Comparison of ENCODE assay signal across 1 cellular context in the genomic region with DNA sequence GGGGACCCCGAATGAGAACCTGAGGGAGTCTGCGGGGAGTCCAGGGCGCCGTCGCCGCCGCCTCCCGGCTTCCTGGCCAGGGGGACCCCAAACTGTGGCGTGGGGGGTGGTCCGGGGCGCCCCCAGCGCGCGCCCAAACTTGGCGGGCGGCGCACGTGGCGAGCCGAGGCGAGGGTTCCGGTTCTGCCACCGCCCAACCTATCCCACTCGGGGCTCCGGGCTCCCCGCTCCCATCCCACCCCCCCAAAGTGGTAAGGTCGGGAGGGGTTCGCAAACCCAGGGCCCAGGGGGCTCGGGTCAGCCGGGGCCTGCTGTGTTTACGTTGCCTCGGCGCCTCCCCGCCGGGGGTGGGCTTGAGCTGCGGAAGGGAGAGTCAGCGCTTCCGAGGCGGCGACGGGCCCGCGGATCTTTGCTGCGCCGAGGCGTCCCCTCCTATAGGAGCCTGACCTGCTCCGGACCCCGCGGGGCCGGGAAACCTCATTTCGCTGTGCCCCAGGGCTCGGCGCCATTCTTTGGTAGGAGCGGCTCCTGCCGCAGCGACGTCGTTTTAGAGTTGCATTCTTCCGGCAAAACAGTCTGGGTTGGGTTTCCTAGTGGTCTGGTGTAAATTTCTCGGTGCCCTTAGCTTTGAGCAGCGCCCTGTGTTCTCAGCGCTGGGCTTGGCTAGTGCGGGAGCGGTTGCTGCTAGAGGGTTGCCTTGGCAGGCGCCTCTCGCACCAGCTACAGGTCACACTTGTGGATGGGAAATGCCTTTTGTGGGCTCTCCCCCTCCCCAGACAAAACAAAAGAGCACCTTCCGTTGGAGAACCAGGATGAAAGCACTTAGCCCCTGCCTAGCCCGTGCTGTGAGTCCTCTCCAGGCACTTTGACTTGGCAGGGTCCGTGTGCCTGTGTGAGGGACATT.
TF ChIP-seq lines count a peak whose summit lies in the region.

No MANE protein-coding gene starts in this region.

TF ChIP-seq in GM12878, 131 proteins besides CTCF, POLR2A, EP300 and RAD21:
- peak in 1 of 2 experiments; percentile 75; a peak in 1 of 4 replicates for TF ChIP-seq BHLHE40 (IDR thresholded peaks at IDR 0.05; ENCODE audit: borderline replicate concordance in 1 of 2, low read depth in 2 of 2, low read length in 1 of 2)
- TF ChIP-seq, protein P1, sequence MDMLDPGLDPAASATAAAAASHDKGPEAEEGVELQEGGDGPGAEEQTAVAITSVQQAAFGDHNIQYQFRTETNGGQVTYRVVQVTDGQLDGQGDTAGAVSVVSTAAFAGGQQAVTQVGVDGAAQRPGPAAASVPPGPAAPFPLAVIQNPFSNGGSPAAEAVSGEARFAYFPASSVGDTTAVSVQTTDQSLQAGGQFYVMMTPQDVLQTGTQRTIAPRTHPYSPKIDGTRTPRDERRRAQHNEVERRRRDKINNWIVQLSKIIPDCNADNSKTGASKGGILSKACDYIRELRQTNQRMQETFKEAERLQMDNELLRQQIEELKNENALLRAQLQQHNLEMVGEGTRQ (IDR thresholded peaks at IDR 0.05; ENCODE audit: borderline replicate concordance, low read depth, low read length): no peak
- TF ChIP-seq, protein P2, sequence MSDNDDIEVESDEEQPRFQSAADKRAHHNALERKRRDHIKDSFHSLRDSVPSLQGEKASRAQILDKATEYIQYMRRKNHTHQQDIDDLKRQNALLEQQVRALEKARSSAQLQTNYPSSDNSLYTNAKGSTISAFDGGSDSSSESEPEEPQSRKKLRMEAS (IDR thresholded peaks at IDR 0.05; ENCODE audit: low read depth, low read length): peak; percentile 53; the same call in 1 of the 2 replicates
- TF ChIP-seq BACH1 (IDR thresholded peaks at IDR 0.05; ENCODE audit: borderline replicate concordance): no peak
- no peak for TF ChIP-seq FOXM1 (IDR thresholded peaks at IDR 0.05; ENCODE audit: low read depth, low read length)
- peak; percentile 42; the same call in 1 of the 2 replicates for TF ChIP-seq POLR2AphosphoS5 (IDR thresholded peaks at IDR 0.05; ENCODE audit: low read length)
- peak; percentile 86; the same call in 1 of the 2 replicates for TF ChIP-seq MXI1 (IDR thresholded peaks at IDR 0.05; ENCODE audit: low read depth, low read length)
- TF ChIP-seq, protein P3, sequence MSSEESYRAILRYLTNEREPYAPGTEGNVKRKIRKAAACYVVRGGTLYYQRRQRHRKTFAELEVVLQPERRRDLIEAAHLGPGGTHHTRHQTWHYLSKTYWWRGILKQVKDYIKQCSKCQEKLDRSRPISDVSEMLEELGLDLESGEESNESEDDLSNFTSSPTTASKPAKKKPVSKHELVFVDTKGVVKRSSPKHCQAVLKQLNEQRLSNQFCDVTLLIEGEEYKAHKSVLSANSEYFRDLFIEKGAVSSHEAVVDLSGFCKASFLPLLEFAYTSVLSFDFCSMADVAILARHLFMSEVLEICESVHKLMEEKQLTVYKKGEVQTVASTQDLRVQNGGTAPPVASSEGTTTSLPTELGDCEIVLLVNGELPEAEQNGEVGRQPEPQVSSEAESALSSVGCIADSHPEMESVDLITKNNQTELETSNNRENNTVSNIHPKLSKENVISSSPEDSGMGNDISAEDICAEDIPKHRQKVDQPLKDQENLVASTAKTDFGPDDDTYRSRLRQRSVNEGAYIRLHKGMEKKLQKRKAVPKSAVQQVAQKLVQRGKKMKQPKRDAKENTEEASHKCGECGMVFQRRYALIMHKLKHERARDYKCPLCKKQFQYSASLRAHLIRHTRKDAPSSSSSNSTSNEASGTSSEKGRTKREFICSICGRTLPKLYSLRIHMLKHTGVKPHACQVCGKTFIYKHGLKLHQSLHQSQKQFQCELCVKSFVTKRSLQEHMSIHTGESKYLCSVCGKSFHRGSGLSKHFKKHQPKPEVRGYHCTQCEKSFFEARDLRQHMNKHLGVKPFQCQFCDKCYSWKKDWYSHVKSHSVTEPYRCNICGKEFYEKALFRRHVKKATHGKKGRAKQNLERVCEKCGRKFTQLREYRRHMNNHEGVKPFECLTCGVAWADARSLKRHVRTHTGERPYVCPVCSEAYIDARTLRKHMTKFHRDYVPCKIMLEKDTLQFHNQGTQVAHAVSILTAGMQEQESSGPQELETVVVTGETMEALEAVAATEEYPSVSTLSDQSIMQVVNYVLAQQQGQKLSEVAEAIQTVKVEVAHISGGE (CRISPR knock-in tag; IDR thresholded peaks at IDR 0.05): no peak
- 0 out of 2 replicates have a peak, but pooled peaks have one; percentile 4 for TF ChIP-seq GATAD2B (conservative IDR thresholded peaks at IDR 0.05; ENCODE audit: low read depth)
- TF ChIP-seq, protein P4, sequence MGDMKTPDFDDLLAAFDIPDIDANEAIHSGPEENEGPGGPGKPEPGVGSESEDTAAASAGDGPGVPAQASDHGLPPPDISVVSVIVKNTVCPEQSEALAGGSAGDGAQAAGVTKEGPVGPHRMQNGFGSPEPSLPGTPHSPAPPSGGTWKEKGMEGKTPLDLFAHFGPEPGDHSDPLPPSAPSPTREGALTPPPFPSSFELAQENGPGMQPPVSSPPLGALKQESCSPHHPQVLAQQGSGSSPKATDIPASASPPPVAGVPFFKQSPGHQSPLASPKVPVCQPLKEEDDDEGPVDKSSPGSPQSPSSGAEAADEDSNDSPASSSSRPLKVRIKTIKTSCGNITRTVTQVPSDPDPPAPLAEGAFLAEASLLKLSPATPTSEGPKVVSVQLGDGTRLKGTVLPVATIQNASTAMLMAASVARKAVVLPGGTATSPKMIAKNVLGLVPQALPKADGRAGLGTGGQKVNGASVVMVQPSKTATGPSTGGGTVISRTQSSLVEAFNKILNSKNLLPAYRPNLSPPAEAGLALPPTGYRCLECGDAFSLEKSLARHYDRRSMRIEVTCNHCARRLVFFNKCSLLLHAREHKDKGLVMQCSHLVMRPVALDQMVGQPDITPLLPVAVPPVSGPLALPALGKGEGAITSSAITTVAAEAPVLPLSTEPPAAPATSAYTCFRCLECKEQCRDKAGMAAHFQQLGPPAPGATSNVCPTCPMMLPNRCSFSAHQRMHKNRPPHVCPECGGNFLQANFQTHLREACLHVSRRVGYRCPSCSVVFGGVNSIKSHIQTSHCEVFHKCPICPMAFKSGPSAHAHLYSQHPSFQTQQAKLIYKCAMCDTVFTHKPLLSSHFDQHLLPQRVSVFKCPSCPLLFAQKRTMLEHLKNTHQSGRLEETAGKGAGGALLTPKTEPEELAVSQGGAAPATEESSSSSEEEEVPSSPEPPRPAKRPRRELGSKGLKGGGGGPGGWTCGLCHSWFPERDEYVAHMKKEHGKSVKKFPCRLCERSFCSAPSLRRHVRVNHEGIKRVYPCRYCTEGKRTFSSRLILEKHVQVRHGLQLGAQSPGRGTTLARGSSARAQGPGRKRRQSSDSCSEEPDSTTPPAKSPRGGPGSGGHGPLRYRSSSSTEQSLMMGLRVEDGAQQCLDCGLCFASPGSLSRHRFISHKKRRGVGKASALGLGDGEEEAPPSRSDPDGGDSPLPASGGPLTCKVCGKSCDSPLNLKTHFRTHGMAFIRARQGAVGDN (IDR thresholded peaks at IDR 0.05): no peak
- no peak for TF ChIP-seq HCFC1 (IDR thresholded peaks at IDR 0.05; ENCODE audit: low read length)
- 0 out of 2 replicates have a peak, but pooled peaks have one; percentile 13 for TF ChIP-seq TAF1 (IDR thresholded peaks at IDR 0.05; ENCODE audit: borderline replicate concordance, low read depth, low read length)
- no peak for TF ChIP-seq MTA2 (IDR thresholded peaks at IDR 0.05; ENCODE audit: low read depth)
- peak; percentile 67; the same call in 1 of the 2 replicates for TF ChIP-seq YY1 (IDR thresholded peaks at IDR 0.05; ENCODE audit: low read depth, low read length)
- TF ChIP-seq WRNIP1 (IDR thresholded peaks at IDR 0.05; ENCODE audit: borderline replicate concordance, low read depth, low read length): no peak
- TF ChIP-seq ASH2L (IDR thresholded peaks at IDR 0.05; ENCODE audit: borderline replicate concordance, low read depth): no peak
- TF ChIP-seq, protein P5, sequence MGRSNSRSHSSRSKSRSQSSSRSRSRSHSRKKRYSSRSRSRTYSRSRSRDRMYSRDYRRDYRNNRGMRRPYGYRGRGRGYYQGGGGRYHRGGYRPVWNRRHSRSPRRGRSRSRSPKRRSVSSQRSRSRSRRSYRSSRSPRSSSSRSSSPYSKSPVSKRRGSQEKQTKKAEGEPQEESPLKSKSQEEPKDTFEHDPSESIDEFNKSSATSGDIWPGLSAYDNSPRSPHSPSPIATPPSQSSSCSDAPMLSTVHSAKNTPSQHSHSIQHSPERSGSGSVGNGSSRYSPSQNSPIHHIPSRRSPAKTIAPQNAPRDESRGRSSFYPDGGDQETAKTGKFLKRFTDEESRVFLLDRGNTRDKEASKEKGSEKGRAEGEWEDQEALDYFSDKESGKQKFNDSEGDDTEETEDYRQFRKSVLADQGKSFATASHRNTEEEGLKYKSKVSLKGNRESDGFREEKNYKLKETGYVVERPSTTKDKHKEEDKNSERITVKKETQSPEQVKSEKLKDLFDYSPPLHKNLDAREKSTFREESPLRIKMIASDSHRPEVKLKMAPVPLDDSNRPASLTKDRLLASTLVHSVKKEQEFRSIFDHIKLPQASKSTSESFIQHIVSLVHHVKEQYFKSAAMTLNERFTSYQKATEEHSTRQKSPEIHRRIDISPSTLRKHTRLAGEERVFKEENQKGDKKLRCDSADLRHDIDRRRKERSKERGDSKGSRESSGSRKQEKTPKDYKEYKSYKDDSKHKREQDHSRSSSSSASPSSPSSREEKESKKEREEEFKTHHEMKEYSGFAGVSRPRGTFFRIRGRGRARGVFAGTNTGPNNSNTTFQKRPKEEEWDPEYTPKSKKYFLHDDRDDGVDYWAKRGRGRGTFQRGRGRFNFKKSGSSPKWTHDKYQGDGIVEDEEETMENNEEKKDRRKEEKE (IDR thresholded peaks at IDR 0.05): no peak
- TF ChIP-seq, protein P6, sequence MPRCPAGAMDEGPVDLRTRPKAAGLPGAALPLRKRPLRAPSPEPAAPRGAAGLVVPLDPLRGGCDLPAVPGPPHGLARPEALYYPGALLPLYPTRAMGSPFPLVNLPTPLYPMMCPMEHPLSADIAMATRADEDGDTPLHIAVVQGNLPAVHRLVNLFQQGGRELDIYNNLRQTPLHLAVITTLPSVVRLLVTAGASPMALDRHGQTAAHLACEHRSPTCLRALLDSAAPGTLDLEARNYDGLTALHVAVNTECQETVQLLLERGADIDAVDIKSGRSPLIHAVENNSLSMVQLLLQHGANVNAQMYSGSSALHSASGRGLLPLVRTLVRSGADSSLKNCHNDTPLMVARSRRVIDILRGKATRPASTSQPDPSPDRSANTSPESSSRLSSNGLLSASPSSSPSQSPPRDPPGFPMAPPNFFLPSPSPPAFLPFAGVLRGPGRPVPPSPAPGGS (IDR thresholded peaks at IDR 0.05; ENCODE audit: borderline replicate concordance, insufficient read depth, low read depth, low read length, poor library complexity, severe bottlenecking): no peak
- no peak for TF ChIP-seq STAT1 (conservative IDR thresholded peaks at IDR 0.05)
